32 cellular contexts compared by ENCODE assay signal in the genomic region with DNA sequence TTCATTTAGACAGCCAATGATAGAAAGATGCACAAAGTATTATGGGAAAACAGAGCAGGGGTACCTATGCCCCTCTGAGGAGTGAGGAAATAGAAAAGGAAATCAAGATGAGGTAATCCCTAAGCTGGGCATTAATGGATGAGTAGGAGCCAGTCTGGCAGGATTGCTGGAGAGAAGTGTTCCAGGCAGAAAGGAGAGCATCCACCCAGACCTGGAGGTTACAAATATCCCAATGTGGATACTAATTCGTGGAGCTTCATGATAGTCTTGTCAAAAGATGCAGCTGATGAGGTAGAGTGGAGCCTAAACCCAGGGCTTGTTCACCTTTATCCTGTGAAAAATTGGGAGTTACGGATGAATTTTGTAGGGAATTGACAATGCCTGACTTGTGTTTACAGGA.
"Had no signal": no experiment of that assay in that cellular context is flagged by ENCODE, and none has a peak within 500 bp of the region (broad histone marks: within the 10 kb centered on the region; RNA-seq: fewer than 3 reads in every experiment).

No MANE protein-coding gene starts in this region.

- H3K27ac ChIP-seq: neural progenitor cell, ovary, parathyroid adenoma, psoas muscle, skin epidermis, spleen, suprapubic skin, testis, tibial artery, transverse colon, upper lobe of right lung, uterus had no signal

- H3K36me3 Mint-ChIP-seq: natural killer cell; neural progenitor cell; stimulated activated memory B cell treated with anti-CD40 and anti-IgM and Interleukin-4, amounts not matched to agents 10 μg/mL and 1 μg/mL and 100 μg/mL, for 72 hours; type B pancreatic cell had no signal

- H2AFZ ChIP-seq: neural progenitor cell, parathyroid adenoma had no signal

- H3K79me2 ChIP-seq: parathyroid adenoma had no signal

- H3K9ac ChIP-seq: neural progenitor cell, parathyroid adenoma had no signal

- ATAC-seq: naive thymus-derived CD4-positive, alpha-beta T cell; natural killer cell; psoas muscle; right cardiac atrium; sciatic nerve; stimulated activated memory B cell treated with anti-CD40 and anti-IgM and Interleukin-4, amounts not matched to agents 10 μg/mL and 1 μg/mL and 100 μg/mL, for 72 hours; stimulated activated naive CD8-positive, alpha-beta T cell treated with anti-CD3 and anti-CD28 coated beads, Interleukin-15, amount 100 ng/mL, for 72 hours; stimulated activated naive CD8-positive, alpha-beta T cell treated with anti-CD3 and anti-CD28 coated beads, Interleukin-15, Interleukin-2, amounts not matched to agents 100 U/mL and 50 U/mL, for 24 hours; upper lobe of right lung had no signal

- DNase-seq: naive thymus-derived CD4-positive, alpha-beta T cell; natural killer cell; occipital lobe; ovary; posterior cingulate gyrus; psoas muscle; right cardiac atrium; spleen; stimulated activated CD4-positive, alpha-beta T cell treated with anti-CD3 and anti-CD28 coated beads, Interleukin-12 subunit alpha, Interleukin-12 subunit beta, amount 100 ng/mL, for 4 hours; stimulated activated CD4-positive, alpha-beta T cell treated with anti-CD3 and anti-CD28 coated beads, Interleukin-1b, Interleukin-23, amount 100 ng/mL, for 48 hours; stimulated activated CD4-positive, alpha-beta T cell treated with anti-CD3 and anti-CD28 coated beads, Interleukin-4, amount 100 ng/mL, for 1 hour; stimulated activated CD4-positive, alpha-beta T cell treated with anti-CD3 and anti-CD28 coated beads, Interleukin-4, amount 100 ng/mL, for 4 hours; stimulated activated CD8-positive, alpha-beta memory T cell treated with anti-CD3 and anti-CD28 coated beads, Interleukin-4, amount 100 ng/mL, for 48 hours; stimulated activated naive CD4-positive, alpha-beta T cell; stimulated activated naive CD8-positive, alpha-beta T cell treated with anti-CD3 and anti-CD28 coated beads, Interleukin-15, amount 100 ng/mL, for 72 hours; stimulated activated naive CD8-positive, alpha-beta T cell treated with anti-CD3 and anti-CD28 coated beads, Interleukin-15, Interleukin-2, amounts not matched to agents 100 U/mL and 50 U/mL, for 24 hours; substantia nigra; testis; tibial artery; transverse colon; upper lobe of right lung; uterus had no signal

- H3K4me3 ChIP-seq: neural progenitor cell, ovary, psoas muscle, skin epidermis, smooth muscle cell, spleen, suprapubic skin, testis, tibial artery, transverse colon, upper lobe of right lung, uterus had no signal

- H3K27ac Mint-ChIP-seq: naive thymus-derived CD4-positive, alpha-beta T cell; natural killer cell; nephron; neural progenitor cell; progenitor cell of endocrine pancreas; stimulated activated naive CD8-positive, alpha-beta T cell treated with anti-CD3 and anti-CD28 coated beads, Interleukin-15, amount 100 ng/mL, for 72 hours; type B pancreatic cell had no signal

- H3K4me3 Mint-ChIP-seq: naive thymus-derived CD4-positive, alpha-beta T cell; natural killer cell; nephron; neural progenitor cell; stimulated activated memory B cell treated with anti-CD40 and anti-IgM and Interleukin-4, amounts not matched to agents 10 μg/mL and 1 μg/mL and 100 μg/mL, for 72 hours; stimulated activated naive CD8-positive, alpha-beta T cell treated with anti-CD3 and anti-CD28 coated beads, Interleukin-15, amount 100 ng/mL, for 72 hours; type B pancreatic cell had no signal

- H3K4me2 ChIP-seq: neural progenitor cell, smooth muscle cell had no signal

- H3K36me3 ChIP-seq: ovary, spleen, suprapubic skin, tibial artery, transverse colon, upper lobe of right lung, uterus had no signal

- H3K27me3 Mint-ChIP-seq: progenitor cell of endocrine pancreas; stimulated activated memory B cell treated with anti-CD40 and anti-IgM and Interleukin-4, amounts not matched to agents 10 μg/mL and 1 μg/mL and 100 μg/mL, for 72 hours; stimulated activated naive CD8-positive, alpha-beta T cell treated with anti-CD3 and anti-CD28 coated beads, Interleukin-15, amount 100 ng/mL, for 72 hours; type B pancreatic cell had no signal

- H3K27me3 ChIP-seq: neural progenitor cell, ovary, spleen, suprapubic skin, testis, tibial artery, transverse colon, upper lobe of right lung, uterus had no signal

- H3K4me1 Mint-ChIP-seq: natural killer cell; stimulated activated naive CD8-positive, alpha-beta T cell treated with anti-CD3 and anti-CD28 coated beads, Interleukin-15, amount 100 ng/mL, for 72 hours had no signal

- H3K4me1 ChIP-seq: neural progenitor cell, parathyroid adenoma, psoas muscle, suprapubic skin, testis, tibial artery, transverse colon, upper lobe of right lung, uterus had no signal

- H3K9me3 ChIP-seq: ovary, suprapubic skin, testis, transverse colon, upper lobe of right lung, uterus had no signal
